8 cellular contexts compared by ENCODE assay signal in genomic region chr9:137255448-137256114, GRCh38. TPM values are rescaled to one million over a fixed set of nuclear protein-coding genes. Genes with fewer than 3 reads are reported as not detected.
DNase-seq lines count a peak whose midpoint lies in the region; ATAC-seq and TF ChIP-seq lines count a peak whose summit lies in the region.

No MANE protein-coding gene starts in this region.

- H3K36me3 ChIP-seq in RWPE2 (ENCODE audit: low read depth) = peaks cover 31% of the 10 kb centered on the region

- peak overlapping the region; percentile 99 for H3K4me3 ChIP-seq in RWPE2 (ENCODE audit: severe bottlenecking)

- peak; percentile 35 for ATAC-seq in HG02840 (IDR thresholded peaks at IDR 0.05; ENCODE audit: low FRiP score, unreplicated experiment)
- ATAC-seq in RWPE2 (ENCODE audit: low read depth) = peak; percentile 7
- ATAC-seq in naive thymus-derived CD8-positive, alpha-beta T cell = peak in 1 of 2 donors; percentile 6
- no peak for ATAC-seq in GM21717 (IDR thresholded peaks at IDR 0.05; ENCODE audit: unreplicated experiment)

- peaks cover 4 to 20% (median 12%) of the 10 kb centered on the region in 4 donors for H3K4me1 Mint-ChIP-seq in naive thymus-derived CD8-positive, alpha-beta T cell

- no peaks in the 10 kb centered on the region for H3K27me3 Mint-ChIP-seq in naive thymus-derived CD8-positive, alpha-beta T cell

- no peak for TF ChIP-seq CTCF in RWPE2 (IDR thresholded peaks at IDR 0.05; ENCODE audit: poor library complexity, severe bottlenecking)

- H3K4me3 Mint-ChIP-seq in naive thymus-derived CD8-positive, alpha-beta T cell = peak overlapping the region; percentile 84 to 96 (median 87)

- no peaks in the 10 kb centered on the region for H3K27me3 ChIP-seq in RWPE2 (ENCODE audit: insufficient read depth, poor library complexity, severe bottlenecking)

- H3K4me1 ChIP-seq in RWPE2 (ENCODE audit: insufficient read depth, poor library complexity, severe bottlenecking) = peaks cover 7% of the 10 kb centered on the region

- H3K36me3 Mint-ChIP-seq in naive thymus-derived CD8-positive, alpha-beta T cell = peaks cover 0 to 13% (median 0%) of the 10 kb centered on the region in 3 donors

- DNase-seq in DMS79 (lab: John Stamatoyannopoulos, UW) (peak; percentile 30), DMS79 treated with DMSO at 0.1 percent for 48 hours (lab: John Stamatoyannopoulos, UW) (no peak), RWPE2 (ENCODE audit: low spot score) (no peak), epithelial cell of prostate (ENCODE audit: low read depth, low spot score) (no peak), Ammon's horn (ENCODE audit: low spot score) (no peak)
- peak in 1 of 10 donors; percentile 35 for DNase-seq in naive thymus-derived CD8-positive, alpha-beta T cell

- H3K9me3 ChIP-seq in RWPE2 (ENCODE audit: severe bottlenecking) = no peaks in the 10 kb centered on the region

- POLR2A ChIA-PET in naive thymus-derived CD8-positive, alpha-beta T cell (lab: Charles Lee) = interaction anchor here (1.0 to 8.2 kb wide), 12 partner anchors 10 to 295 kb away, joined by 3 to 139 read pairs (median 4); partner anchors contain the start of genes EXD3, MAN1B1, PNPLA7 and SSNA1

- H3K27ac Mint-ChIP-seq in naive thymus-derived CD8-positive, alpha-beta T cell = peak overlapping the region in 9 of 10 donors; percentile 25 to 89 (median 66)

- no peaks in the 10 kb centered on the region for H3K9me3 Mint-ChIP-seq in naive thymus-derived CD8-positive, alpha-beta T cell

- peak overlapping the region; percentile 68 for H3K27ac ChIP-seq in RWPE2 (ENCODE audit: poor library complexity, severe bottlenecking)
- H3K27ac ChIP-seq in epithelial cell of prostate = peak overlapping the region; percentile 53

RNA-seq across cellular contexts. Expression of gene NELFB, which starts 0.5 kb away (rescaled TPM):
- total RNA-seq in naive thymus-derived CD8-positive, alpha-beta T cell = 10 to 100 TPM; 42.4 to 45.9 TPM
- polyA plus RNA-seq in naive thymus-derived CD8-positive, alpha-beta T cell = 10 to 100 TPM; 20.4 to 29.7 (median 25.0) TPM

RNA-seq across cellular contexts. Expression of gene STPG3, which starts 4.5 kb away (rescaled TPM):
- not detected for total RNA-seq in naive thymus-derived CD8-positive, alpha-beta T cell
- polyA plus RNA-seq in naive thymus-derived CD8-positive, alpha-beta T cell = not detected

RNA-seq across cellular contexts. Expression of gene TUBB4B, which starts 14.5 kb away (rescaled TPM):
- total RNA-seq in naive thymus-derived CD8-positive, alpha-beta T cell = 10 to 100 TPM; 60.2 TPM
- polyA plus RNA-seq in naive thymus-derived CD8-positive, alpha-beta T cell = 10 to 100 TPM; 10.8 to 23.4 (median 22.5) TPM

RNA-seq across cellular contexts. Expression of gene TOR4A, which starts 21.9 kb away (rescaled TPM):
- 1 to 10 TPM in 1 of 2 experiments, under 1 TPM in 1; 0.91 to 1.4 TPM for total RNA-seq in naive thymus-derived CD8-positive, alpha-beta T cell
- polyA plus RNA-seq in naive thymus-derived CD8-positive, alpha-beta T cell = under 1 TPM in 2 of 3 donors, not detected in 1; 0.12 to 0.15 TPM

RNA-seq across cellular contexts. Expression of gene SLC34A3, which starts 24.9 kb away (rescaled TPM):
- total RNA-seq in naive thymus-derived CD8-positive, alpha-beta T cell = not detected
- not detected for polyA plus RNA-seq in naive thymus-derived CD8-positive, alpha-beta T cell
